Comparison of ENCODE assay signal across 1 cellular context in the genomic region with DNA sequence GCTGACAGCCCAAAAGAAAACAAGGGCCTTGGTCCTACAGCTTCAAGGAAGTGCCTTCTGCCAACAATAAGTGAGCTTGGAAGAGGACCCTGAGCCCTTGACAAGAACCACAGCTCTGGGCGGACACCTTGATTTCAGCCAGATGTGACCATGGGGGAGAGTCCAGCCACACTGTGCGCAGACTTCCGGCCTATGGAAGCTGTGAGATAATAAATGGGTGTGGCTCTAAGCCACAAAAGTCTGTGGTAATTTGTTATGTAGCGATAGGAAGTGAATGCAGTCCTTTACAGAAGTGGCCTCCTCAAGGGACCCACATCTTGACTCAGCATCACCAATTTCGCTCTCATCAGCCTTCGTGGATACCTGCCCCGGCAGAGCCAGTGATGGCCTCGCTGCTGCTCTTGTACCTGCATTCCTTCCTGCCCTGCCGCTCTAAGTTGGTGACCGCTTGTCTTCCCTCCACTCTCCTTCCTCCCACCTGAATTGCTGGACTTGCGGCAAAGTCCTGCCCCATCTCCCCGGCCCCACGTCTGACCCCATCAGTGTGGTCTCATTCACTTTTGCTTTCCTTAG.
TF ChIP-seq lines count a peak whose summit lies in the region.

No MANE protein-coding gene starts in this region.

TF ChIP-seq in K562, 482 proteins besides CTCF, POLR2A, EP300 and RAD21 (continued from another document):
- TF ChIP-seq, protein P1, sequence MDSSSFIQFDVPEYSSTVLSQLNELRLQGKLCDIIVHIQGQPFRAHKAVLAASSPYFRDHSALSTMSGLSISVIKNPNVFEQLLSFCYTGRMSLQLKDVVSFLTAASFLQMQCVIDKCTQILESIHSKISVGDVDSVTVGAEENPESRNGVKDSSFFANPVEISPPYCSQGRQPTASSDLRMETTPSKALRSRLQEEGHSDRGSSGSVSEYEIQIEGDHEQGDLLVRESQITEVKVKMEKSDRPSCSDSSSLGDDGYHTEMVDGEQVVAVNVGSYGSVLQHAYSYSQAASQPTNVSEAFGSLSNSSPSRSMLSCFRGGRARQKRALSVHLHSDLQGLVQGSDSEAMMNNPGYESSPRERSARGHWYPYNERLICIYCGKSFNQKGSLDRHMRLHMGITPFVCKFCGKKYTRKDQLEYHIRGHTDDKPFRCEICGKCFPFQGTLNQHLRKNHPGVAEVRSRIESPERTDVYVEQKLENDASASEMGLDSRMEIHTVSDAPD (CRISPR knock-in tag; IDR thresholded peaks at IDR 0.05), result no peak
- no peak for TF ChIP-seq ARID2 (IDR thresholded peaks at IDR 0.05)
- no peak for TF ChIP-seq ZNF785 (CRISPR knock-in tag; IDR thresholded peaks at IDR 0.05)
- peak; percentile 61; the same call in 1 of the 2 replicates for TF ChIP-seq PTRF (tag; IDR thresholded peaks at IDR 0.05)
- no peak for TF ChIP-seq ZC3H4 (CRISPR knock-in tag; IDR thresholded peaks at IDR 0.05; ENCODE audit: borderline replicate concordance)
- TF ChIP-seq YY1 (IDR thresholded peaks at IDR 0.05; ENCODE audit: borderline replicate concordance in 1 of 3, control insufficient read depth in 1 of 3, extremely low read depth in 1 of 3, insufficient read depth in 3 of 3, insufficient read length in 1 of 3, insufficient replicate concordance in 2 of 3, low read depth in 1 of 3, low read length in 2 of 3), result peak in 2 of 3 experiments; percentile 25 to 27
- TF ChIP-seq FOXM1 (IDR thresholded peaks at IDR 0.05; ENCODE audit: low read depth), result peak; percentile 66
- no peak for TF ChIP-seq FOXM1 (CRISPR knock-in tag; IDR thresholded peaks at IDR 0.05; ENCODE audit: low read depth)
- TF ChIP-seq, protein P2, sequence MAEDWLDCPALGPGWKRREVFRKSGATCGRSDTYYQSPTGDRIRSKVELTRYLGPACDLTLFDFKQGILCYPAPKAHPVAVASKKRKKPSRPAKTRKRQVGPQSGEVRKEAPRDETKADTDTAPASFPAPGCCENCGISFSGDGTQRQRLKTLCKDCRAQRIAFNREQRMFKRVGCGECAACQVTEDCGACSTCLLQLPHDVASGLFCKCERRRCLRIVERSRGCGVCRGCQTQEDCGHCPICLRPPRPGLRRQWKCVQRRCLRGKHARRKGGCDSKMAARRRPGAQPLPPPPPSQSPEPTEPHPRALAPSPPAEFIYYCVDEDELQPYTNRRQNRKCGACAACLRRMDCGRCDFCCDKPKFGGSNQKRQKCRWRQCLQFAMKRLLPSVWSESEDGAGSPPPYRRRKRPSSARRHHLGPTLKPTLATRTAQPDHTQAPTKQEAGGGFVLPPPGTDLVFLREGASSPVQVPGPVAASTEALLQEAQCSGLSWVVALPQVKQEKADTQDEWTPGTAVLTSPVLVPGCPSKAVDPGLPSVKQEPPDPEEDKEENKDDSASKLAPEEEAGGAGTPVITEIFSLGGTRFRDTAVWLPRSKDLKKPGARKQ (CRISPR knock-in tag; IDR thresholded peaks at IDR 0.05), result no peak
- peak; percentile 99 for TF ChIP-seq ZKSCAN1 (IDR thresholded peaks at IDR 0.05; ENCODE audit: low read depth, low read length)
- TF ChIP-seq CBX3 (IDR thresholded peaks at IDR 0.05; ENCODE audit: borderline replicate concordance in 1 of 2, low read length in 2 of 2), result no peak
- TF ChIP-seq GABPA (tag; conservative IDR thresholded peaks at IDR 0.05; ENCODE audit: low read depth), result peak; percentile 79
- TF ChIP-seq SAFB (IDR thresholded peaks at IDR 0.05; ENCODE audit: borderline replicate concordance, low read depth, low read length), result no peak
- peak; percentile 59; the same call in 1 of the 2 replicates for TF ChIP-seq BCOR (IDR thresholded peaks at IDR 0.05)
- peak; percentile 37; the same call in 1 of the 2 replicates for TF ChIP-seq SP1 (CRISPR knock-in tag; IDR thresholded peaks at IDR 0.05)
- peak; percentile 65; the same call in 1 of the 2 replicates for TF ChIP-seq MYC (IDR thresholded peaks at IDR 0.05; ENCODE audit: low read depth, low read length)
- TF ChIP-seq MYC (CRISPR knock-in tag; IDR thresholded peaks at IDR 0.05; ENCODE audit: borderline replicate concordance, low read depth), result 0 out of 2 replicates have a peak, but pooled peaks have one; percentile 25
- peak; percentile 99 for TF ChIP-seq ETV5 (CRISPR knock-in tag; IDR thresholded peaks at IDR 0.05; ENCODE audit: low read depth)
- TF ChIP-seq, protein P3, sequence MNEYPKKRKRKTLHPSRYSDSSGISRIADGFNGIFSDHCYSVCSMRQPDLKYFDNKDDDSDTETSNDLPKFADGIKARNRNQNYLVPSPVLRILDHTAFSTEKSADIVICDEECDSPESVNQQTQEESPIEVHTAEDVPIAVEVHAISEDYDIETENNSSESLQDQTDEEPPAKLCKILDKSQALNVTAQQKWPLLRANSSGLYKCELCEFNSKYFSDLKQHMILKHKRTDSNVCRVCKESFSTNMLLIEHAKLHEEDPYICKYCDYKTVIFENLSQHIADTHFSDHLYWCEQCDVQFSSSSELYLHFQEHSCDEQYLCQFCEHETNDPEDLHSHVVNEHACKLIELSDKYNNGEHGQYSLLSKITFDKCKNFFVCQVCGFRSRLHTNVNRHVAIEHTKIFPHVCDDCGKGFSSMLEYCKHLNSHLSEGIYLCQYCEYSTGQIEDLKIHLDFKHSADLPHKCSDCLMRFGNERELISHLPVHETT (CRISPR knock-in tag; conservative IDR thresholded peaks at IDR 0.05 in 1 of 2, IDR thresholded peaks at IDR 0.05 in 1 of 2), result peak in 1 of 2 experiments; percentile 75; a peak in 2 of 4 replicates
- TF ChIP-seq BMI1 (IDR thresholded peaks at IDR 0.05; ENCODE audit: low read length), result no peak
- TF ChIP-seq, protein P4, sequence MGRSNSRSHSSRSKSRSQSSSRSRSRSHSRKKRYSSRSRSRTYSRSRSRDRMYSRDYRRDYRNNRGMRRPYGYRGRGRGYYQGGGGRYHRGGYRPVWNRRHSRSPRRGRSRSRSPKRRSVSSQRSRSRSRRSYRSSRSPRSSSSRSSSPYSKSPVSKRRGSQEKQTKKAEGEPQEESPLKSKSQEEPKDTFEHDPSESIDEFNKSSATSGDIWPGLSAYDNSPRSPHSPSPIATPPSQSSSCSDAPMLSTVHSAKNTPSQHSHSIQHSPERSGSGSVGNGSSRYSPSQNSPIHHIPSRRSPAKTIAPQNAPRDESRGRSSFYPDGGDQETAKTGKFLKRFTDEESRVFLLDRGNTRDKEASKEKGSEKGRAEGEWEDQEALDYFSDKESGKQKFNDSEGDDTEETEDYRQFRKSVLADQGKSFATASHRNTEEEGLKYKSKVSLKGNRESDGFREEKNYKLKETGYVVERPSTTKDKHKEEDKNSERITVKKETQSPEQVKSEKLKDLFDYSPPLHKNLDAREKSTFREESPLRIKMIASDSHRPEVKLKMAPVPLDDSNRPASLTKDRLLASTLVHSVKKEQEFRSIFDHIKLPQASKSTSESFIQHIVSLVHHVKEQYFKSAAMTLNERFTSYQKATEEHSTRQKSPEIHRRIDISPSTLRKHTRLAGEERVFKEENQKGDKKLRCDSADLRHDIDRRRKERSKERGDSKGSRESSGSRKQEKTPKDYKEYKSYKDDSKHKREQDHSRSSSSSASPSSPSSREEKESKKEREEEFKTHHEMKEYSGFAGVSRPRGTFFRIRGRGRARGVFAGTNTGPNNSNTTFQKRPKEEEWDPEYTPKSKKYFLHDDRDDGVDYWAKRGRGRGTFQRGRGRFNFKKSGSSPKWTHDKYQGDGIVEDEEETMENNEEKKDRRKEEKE (IDR thresholded peaks at IDR 0.05; ENCODE audit: borderline replicate concordance in 1 of 2, control insufficient read depth in 1 of 2, low read depth in 2 of 2, low read length in 1 of 2), result peak in 1 of 2 experiments; percentile 66; a peak in 1 of 4 replicates
- no peak for TF ChIP-seq PCBP2 (IDR thresholded peaks at IDR 0.05; ENCODE audit: low read depth, low read length, poor library complexity, severe bottlenecking)
- TF ChIP-seq, protein P5, sequence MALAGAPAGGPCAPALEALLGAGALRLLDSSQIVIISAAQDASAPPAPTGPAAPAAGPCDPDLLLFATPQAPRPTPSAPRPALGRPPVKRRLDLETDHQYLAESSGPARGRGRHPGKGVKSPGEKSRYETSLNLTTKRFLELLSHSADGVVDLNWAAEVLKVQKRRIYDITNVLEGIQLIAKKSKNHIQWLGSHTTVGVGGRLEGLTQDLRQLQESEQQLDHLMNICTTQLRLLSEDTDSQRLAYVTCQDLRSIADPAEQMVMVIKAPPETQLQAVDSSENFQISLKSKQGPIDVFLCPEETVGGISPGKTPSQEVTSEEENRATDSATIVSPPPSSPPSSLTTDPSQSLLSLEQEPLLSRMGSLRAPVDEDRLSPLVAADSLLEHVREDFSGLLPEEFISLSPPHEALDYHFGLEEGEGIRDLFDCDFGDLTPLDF (CRISPR knock-in tag; IDR thresholded peaks at IDR 0.05), result no peak
- no peak for TF ChIP-seq FOXP1 (CRISPR knock-in tag; IDR thresholded peaks at IDR 0.05)
- no peak for TF ChIP-seq ZNF133 (CRISPR knock-in tag; IDR thresholded peaks at IDR 0.05)
- TF ChIP-seq PPARD (CRISPR knock-in tag; IDR thresholded peaks at IDR 0.05), result no peak
- TF ChIP-seq CHD1 (IDR thresholded peaks at IDR 0.05; ENCODE audit: low read length), result no peak
- no peak for TF ChIP-seq NEUROD1 (IDR thresholded peaks at IDR 0.05; ENCODE audit: borderline replicate concordance, low read depth, low read length, partially characterized antibody)
- TF ChIP-seq, protein P6, sequence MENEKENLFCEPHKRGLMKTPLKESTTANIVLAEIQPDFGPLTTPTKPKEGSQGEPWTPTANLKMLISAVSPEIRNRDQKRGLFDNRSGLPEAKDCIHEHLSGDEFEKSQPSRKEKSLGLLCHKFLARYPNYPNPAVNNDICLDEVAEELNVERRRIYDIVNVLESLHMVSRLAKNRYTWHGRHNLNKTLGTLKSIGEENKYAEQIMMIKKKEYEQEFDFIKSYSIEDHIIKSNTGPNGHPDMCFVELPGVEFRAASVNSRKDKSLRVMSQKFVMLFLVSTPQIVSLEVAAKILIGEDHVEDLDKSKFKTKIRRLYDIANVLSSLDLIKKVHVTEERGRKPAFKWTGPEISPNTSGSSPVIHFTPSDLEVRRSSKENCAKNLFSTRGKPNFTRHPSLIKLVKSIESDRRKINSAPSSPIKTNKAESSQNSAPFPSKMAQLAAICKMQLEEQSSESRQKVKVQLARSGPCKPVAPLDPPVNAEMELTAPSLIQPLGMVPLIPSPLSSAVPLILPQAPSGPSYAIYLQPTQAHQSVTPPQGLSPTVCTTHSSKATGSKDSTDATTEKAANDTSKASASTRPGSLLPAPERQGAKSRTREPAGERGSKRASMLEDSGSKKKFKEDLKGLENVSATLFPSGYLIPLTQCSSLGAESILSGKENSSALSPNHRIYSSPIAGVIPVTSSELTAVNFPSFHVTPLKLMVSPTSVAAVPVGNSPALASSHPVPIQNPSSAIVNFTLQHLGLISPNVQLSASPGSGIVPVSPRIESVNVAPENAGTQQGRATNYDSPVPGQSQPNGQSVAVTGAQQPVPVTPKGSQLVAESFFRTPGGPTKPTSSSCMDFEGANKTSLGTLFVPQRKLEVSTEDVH (IDR thresholded peaks at IDR 0.05; ENCODE audit: low read depth, partially characterized antibody), result no peak
- no peak for TF ChIP-seq LARP7 (IDR thresholded peaks at IDR 0.05)
- no peak for TF ChIP-seq SIN3B (IDR thresholded peaks at IDR 0.05; ENCODE audit: low read depth)
- TF ChIP-seq ZNF121 (CRISPR knock-in tag; conservative IDR thresholded peaks at IDR 0.05), result no peak
- TF ChIP-seq ATF7 (IDR thresholded peaks at IDR 0.05), result peak; percentile 60; the same call in 1 of the 2 replicates
- TF ChIP-seq CREM (IDR thresholded peaks at IDR 0.05; ENCODE audit: low read depth), result peak; percentile 74; the same call in 1 of the 2 replicates
- TF ChIP-seq NRF1 (conservative IDR thresholded peaks at IDR 0.05 in 1 of 2, IDR thresholded peaks at IDR 0.05 in 1 of 2), result peak; percentile 82 to 85
- peak; percentile 86 for TF ChIP-seq HDAC2 (IDR thresholded peaks at IDR 0.05)
- TF ChIP-seq, protein P7, sequence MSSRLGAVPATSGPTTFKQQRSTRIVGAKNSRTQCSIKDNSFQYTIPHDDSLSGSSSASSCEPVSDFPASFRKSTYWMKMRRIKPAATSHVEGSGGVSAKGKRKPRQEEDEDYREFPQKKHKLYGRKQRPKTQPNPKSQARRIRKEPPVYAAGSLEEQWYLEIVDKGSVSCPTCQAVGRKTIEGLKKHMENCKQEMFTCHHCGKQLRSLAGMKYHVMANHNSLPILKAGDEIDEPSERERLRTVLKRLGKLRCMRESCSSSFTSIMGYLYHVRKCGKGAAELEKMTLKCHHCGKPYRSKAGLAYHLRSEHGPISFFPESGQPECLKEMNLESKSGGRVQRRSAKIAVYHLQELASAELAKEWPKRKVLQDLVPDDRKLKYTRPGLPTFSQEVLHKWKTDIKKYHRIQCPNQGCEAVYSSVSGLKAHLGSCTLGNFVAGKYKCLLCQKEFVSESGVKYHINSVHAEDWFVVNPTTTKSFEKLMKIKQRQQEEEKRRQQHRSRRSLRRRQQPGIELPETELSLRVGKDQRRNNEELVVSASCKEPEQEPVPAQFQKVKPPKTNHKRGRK (tag; IDR thresholded peaks at IDR 0.05), result no peak
- no peak for TF ChIP-seq FOXA1 (IDR thresholded peaks at IDR 0.05; ENCODE audit: borderline replicate concordance)
- no peak for TF ChIP-seq ZNF143 (CRISPR knock-in tag; IDR thresholded peaks at IDR 0.05)
- no peak for TF ChIP-seq PYGO2 (tag; IDR thresholded peaks at IDR 0.05)
- TF ChIP-seq, protein P8, sequence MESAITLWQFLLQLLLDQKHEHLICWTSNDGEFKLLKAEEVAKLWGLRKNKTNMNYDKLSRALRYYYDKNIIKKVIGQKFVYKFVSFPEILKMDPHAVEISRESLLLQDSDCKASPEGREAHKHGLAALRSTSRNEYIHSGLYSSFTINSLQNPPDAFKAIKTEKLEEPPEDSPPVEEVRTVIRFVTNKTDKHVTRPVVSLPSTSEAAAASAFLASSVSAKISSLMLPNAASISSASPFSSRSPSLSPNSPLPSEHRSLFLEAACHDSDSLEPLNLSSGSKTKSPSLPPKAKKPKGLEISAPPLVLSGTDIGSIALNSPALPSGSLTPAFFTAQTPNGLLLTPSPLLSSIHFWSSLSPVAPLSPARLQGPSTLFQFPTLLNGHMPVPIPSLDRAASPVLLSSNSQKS (CRISPR knock-in tag; IDR thresholded peaks at IDR 0.05), result 0 out of 2 replicates have a peak, but pooled peaks have one; percentile 23
- no peak for TF ChIP-seq MTA1 (IDR thresholded peaks at IDR 0.05; ENCODE audit: borderline replicate concordance)
- no peak for TF ChIP-seq ZNF232 (CRISPR knock-in tag; IDR thresholded peaks at IDR 0.05)
- no peak for TF ChIP-seq ETS2 (tag; IDR thresholded peaks at IDR 0.05; ENCODE audit: borderline replicate concordance, poor library complexity, severe bottlenecking)
- no peak for TF ChIP-seq EHMT2 (IDR thresholded peaks at IDR 0.05)
- TF ChIP-seq, protein P9, sequence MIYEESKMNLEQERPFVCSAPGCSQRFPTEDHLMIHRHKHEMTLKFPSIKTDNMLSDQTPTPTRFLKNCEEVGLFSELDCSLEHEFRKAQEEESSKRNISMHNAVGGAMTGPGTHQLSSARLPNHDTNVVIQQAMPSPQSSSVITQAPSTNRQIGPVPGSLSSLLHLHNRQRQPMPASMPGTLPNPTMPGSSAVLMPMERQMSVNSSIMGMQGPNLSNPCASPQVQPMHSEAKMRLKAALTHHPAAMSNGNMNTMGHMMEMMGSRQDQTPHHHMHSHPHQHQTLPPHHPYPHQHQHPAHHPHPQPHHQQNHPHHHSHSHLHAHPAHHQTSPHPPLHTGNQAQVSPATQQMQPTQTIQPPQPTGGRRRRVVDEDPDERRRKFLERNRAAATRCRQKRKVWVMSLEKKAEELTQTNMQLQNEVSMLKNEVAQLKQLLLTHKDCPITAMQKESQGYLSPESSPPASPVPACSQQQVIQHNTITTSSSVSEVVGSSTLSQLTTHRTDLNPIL (CRISPR knock-in tag; IDR thresholded peaks at IDR 0.05), result no peak; the same call in 1 of the 2 replicates
